10 cellular contexts compared by ENCODE assay signal in genomic region chr20:62133864-62134263, GRCh38. TPM values are rescaled to one million over a fixed set of nuclear protein-coding genes. Genes with fewer than 3 reads are reported as not detected.
DNase-seq lines count a peak whose midpoint lies in the region; ATAC-seq and TF ChIP-seq lines count a peak whose summit lies in the region.
"Had no signal": no experiment of that assay in that cellular context is flagged by ENCODE, and none has a peak within 500 bp of the region (broad histone marks: within the 10 kb centered on the region; RNA-seq: fewer than 3 reads in every experiment).

No MANE protein-coding gene starts in this region.

- H3K27ac ChIP-seq in heart right ventricle (peak overlapping the region in 9 of 10 donors; percentile 54 to 87 (median 77)), upper lobe of right lung (peak overlapping the region; percentile 51)
- H3K27ac ChIP-seq: prostate gland had no signal

- no peaks in the 10 kb centered on the region for H3K27me3 Mint-ChIP-seq in natural killer cell (ENCODE audit: low read depth in 2 of 2)
- H3K27me3 Mint-ChIP-seq in natural killer cell treated with Interleukin-12 subunit alpha and Interleukin-12 subunit beta and Interleukin-15 and Interleukin-18, amount 100 ng/mL, for 72 hours: no peaks in the 10 kb centered on the region
- H3K27me3 Mint-ChIP-seq in T-helper 2 cell treated with Interferon-gamma antibody and Interleukin-4, amounts not matched to agents 5 μg/mL and 100 μg/mL, for 36 hours (ENCODE audit: low read depth): no peaks in the 10 kb centered on the region

- WGBS in heart right ventricle, 2 donors: 68 to 75% methylated on average over 12 of the region's 12 CpGs

- H3K27ac Mint-ChIP-seq in natural killer cell: peak overlapping the region; percentile 65 to 84
- H3K27ac Mint-ChIP-seq in natural killer cell treated with Interleukin-12 subunit alpha and Interleukin-12 subunit beta and Interleukin-15 and Interleukin-18, amount 100 ng/mL, for 72 hours: peak overlapping the region in 1 of 2 donors; percentile 16
- H3K27ac Mint-ChIP-seq in T-helper 2 cell treated with Interferon-gamma antibody and Interleukin-4, amounts not matched to agents 5 μg/mL and 100 μg/mL, for 36 hours: peak overlapping the region; percentile 58

- H3K4me1 Mint-ChIP-seq in natural killer cell: peaks cover 28 to 38% of the 10 kb centered on the region in 2 donors
- H3K4me1 Mint-ChIP-seq in natural killer cell treated with Interleukin-12 subunit alpha and Interleukin-12 subunit beta and Interleukin-15 and Interleukin-18, amount 100 ng/mL, for 72 hours (ENCODE audit: low read depth in 2 of 2): peaks cover 23% of the 10 kb centered on the region in 2 donors
- H3K4me1 Mint-ChIP-seq in T-helper 2 cell treated with Interferon-gamma antibody and Interleukin-4, amounts not matched to agents 5 μg/mL and 100 μg/mL, for 36 hours (ENCODE audit: low read depth): peaks cover 14% of the 10 kb centered on the region

- no peak for DNase-seq in natural killer cell
- DNase-seq in natural killer cell treated with Interleukin-12 subunit alpha and Interleukin-12 subunit beta and Interleukin-15 and Interleukin-18, amount 100 ng/mL, for 72 hours (ENCODE audit: low spot score): no peak
- no peak for DNase-seq in T-helper 2 cell treated with Interferon-gamma antibody and Interleukin-4, amounts not matched to agents 5 μg/mL and 100 μg/mL, for 36 hours (ENCODE audit: low spot score)
- DNase-seq in heart right ventricle: no peak
- DNase-seq in upper lobe of right lung: no peak
- DNase-seq in NCI-H226: no peak
- DNase-seq in GM03348 (ENCODE audit: low spot score): no peak
- DNase-seq: NCI-H2029 treated with DMSO at 0.1 percent for 48 hours had no signal

- H3K36me3 ChIP-seq in heart right ventricle: peaks cover 9 to 100% (median 67%) of the 10 kb centered on the region in 9 donors
- H3K36me3 ChIP-seq in upper lobe of right lung: peaks cover 100% of the 10 kb centered on the region

- intact Hi-C loops in natural killer cell (cut with micrococcal nuclease): no loop called here
- intact Hi-C loops in heart right ventricle (cut with DNase I): loop anchor here in 1 of 10 donors (5.0 kb wide), 1 partner anchor 107 kb away; no protein-coding TSS in a partner anchor
- intact Hi-C loops in upper lobe of right lung (cut with DNase I): loop anchor here (10.0 kb wide), 1 partner anchor 109 kb away; no protein-coding TSS in a partner anchor

- no peaks in the 10 kb centered on the region for H3K9me3 ChIP-seq in heart right ventricle
- no peaks in the 10 kb centered on the region for H3K9me3 ChIP-seq in upper lobe of right lung
- H3K9me3 ChIP-seq: prostate gland had no signal

- H3K4me1 ChIP-seq in heart right ventricle: peaks cover 24 to 68% (median 47%) of the 10 kb centered on the region in 9 donors
- peaks cover 21% of the 10 kb centered on the region for H3K4me1 ChIP-seq in upper lobe of right lung
- H3K4me1 ChIP-seq: prostate gland had no signal

- peaks cover 15% of the 10 kb centered on the region for H3K36me3 Mint-ChIP-seq in natural killer cell
- H3K36me3 Mint-ChIP-seq in natural killer cell treated with Interleukin-12 subunit alpha and Interleukin-12 subunit beta and Interleukin-15 and Interleukin-18, amount 100 ng/mL, for 72 hours: peaks cover 16% of the 10 kb centered on the region
- peaks cover 76% of the 10 kb centered on the region for H3K36me3 Mint-ChIP-seq in T-helper 2 cell treated with Interferon-gamma antibody and Interleukin-4, amounts not matched to agents 5 μg/mL and 100 μg/mL, for 36 hours (ENCODE audit: low read depth)

- H3K27me3 ChIP-seq in heart right ventricle (no peaks in the 10 kb centered on the region), upper lobe of right lung (no peaks in the 10 kb centered on the region)

- TF ChIP-seq CTCF in natural killer cell (IDR thresholded peaks at IDR 0.05) (no peak), heart right ventricle (IDR thresholded peaks at IDR 0.05) (peak in 5 of 9 donors; percentile 12 to 40 (median 29)), upper lobe of right lung (IDR thresholded peaks at IDR 0.05) (no peak)

- peak overlapping the region in 1 of 10 donors; percentile 19 for H3K4me3 ChIP-seq in heart right ventricle
- no peak overlapping the region for H3K4me3 ChIP-seq in upper lobe of right lung
- H3K4me3 ChIP-seq: prostate gland had no signal

- no peak overlapping the region for H3K4me3 Mint-ChIP-seq in natural killer cell
- H3K4me3 Mint-ChIP-seq in natural killer cell treated with Interleukin-12 subunit alpha and Interleukin-12 subunit beta and Interleukin-15 and Interleukin-18, amount 100 ng/mL, for 72 hours: no peak overlapping the region
- no peak overlapping the region for H3K4me3 Mint-ChIP-seq in T-helper 2 cell treated with Interferon-gamma antibody and Interleukin-4, amounts not matched to agents 5 μg/mL and 100 μg/mL, for 36 hours

- ATAC-seq in natural killer cell (peak in 1 of 3 donors; percentile 20), heart right ventricle (peak; percentile 18 to 53 (median 45)), upper lobe of right lung (no peak), HG03571 (IDR thresholded peaks at IDR 0.05; ENCODE audit: unreplicated experiment) (no peak)
- ATAC-seq in natural killer cell treated with Interleukin-12 subunit alpha and Interleukin-12 subunit beta and Interleukin-15 and Interleukin-18, amount 100 ng/mL, for 72 hours: no peak

- no peaks in the 10 kb centered on the region for H3K9me3 Mint-ChIP-seq in natural killer cell
- H3K9me3 Mint-ChIP-seq in natural killer cell treated with Interleukin-12 subunit alpha and Interleukin-12 subunit beta and Interleukin-15 and Interleukin-18, amount 100 ng/mL, for 72 hours: no peaks in the 10 kb centered on the region
- no peaks in the 10 kb centered on the region for H3K9me3 Mint-ChIP-seq in T-helper 2 cell treated with Interferon-gamma antibody and Interleukin-4, amounts not matched to agents 5 μg/mL and 100 μg/mL, for 36 hours

RNA-seq across cellular contexts. Expression of gene PSMA7, which starts 9.3 kb away (rescaled TPM):
- 100 to 1,000 TPM; 154 to 177 (median 168) TPM for total RNA-seq in natural killer cell
- total RNA-seq in natural killer cell treated with Interleukin-12 subunit alpha and Interleukin-12 subunit beta and Interleukin-15 and Interleukin-18, amount 100 ng/mL, for 72 hours: 100 to 1,000 TPM; 284 to 315 TPM
- 100 to 1,000 TPM; 172 to 296 (median 200) TPM for total RNA-seq in heart right ventricle
- polyA plus RNA-seq in heart right ventricle: 100 to 1,000 TPM; 143 to 567 TPM
- 209 TPM for total RNA-seq in upper lobe of right lung

RNA-seq across cellular contexts. Expression of gene SS18L1, which starts 9.7 kb away (rescaled TPM):
- 10 to 100 TPM; 19.1 to 26.0 (median 23.7) TPM for total RNA-seq in natural killer cell
- total RNA-seq in natural killer cell treated with Interleukin-12 subunit alpha and Interleukin-12 subunit beta and Interleukin-15 and Interleukin-18, amount 100 ng/mL, for 72 hours: 10 to 100 TPM; 21.2 to 45.0 TPM
- 10 to 100 TPM in 2 of 10 donors, 1 to 10 TPM in 8; 6.6 to 11.7 (median 7.4) TPM for total RNA-seq in heart right ventricle
- 10 to 100 TPM in 1 of 2 donors, 1 to 10 TPM in 1; 5.2 to 22.3 TPM for polyA plus RNA-seq in heart right ventricle
- 12.6 TPM for total RNA-seq in upper lobe of right lung

RNA-seq across cellular contexts. Expression of gene LSM14B, which starts 11.6 kb away (rescaled TPM):
- total RNA-seq in natural killer cell: 10 to 100 TPM; 41.1 to 56.2 (median 47.3) TPM
- total RNA-seq in natural killer cell treated with Interleukin-12 subunit alpha and Interleukin-12 subunit beta and Interleukin-15 and Interleukin-18, amount 100 ng/mL, for 72 hours: 10 to 100 TPM; 25.8 to 32.7 TPM
- total RNA-seq in heart right ventricle: 10 to 100 TPM; 50.8 to 63.7 (median 60.5) TPM
- 10 to 100 TPM; 15.7 to 41.7 TPM for polyA plus RNA-seq in heart right ventricle
- 35.1 TPM for total RNA-seq in upper lobe of right lung

RNA-seq across cellular contexts. Expression of gene MTG2, which starts 49.0 kb away (rescaled TPM):
- total RNA-seq in natural killer cell (10 to 100 TPM; 16.8 to 25.8 (median 25.3) TPM), heart right ventricle (10 to 100 TPM; 21.5 to 30.4 (median 28.2) TPM), upper lobe of right lung (26.5 TPM)
- 10 to 100 TPM; 39.3 to 57.9 TPM for total RNA-seq in natural killer cell treated with Interleukin-12 subunit alpha and Interleukin-12 subunit beta and Interleukin-15 and Interleukin-18, amount 100 ng/mL, for 72 hours
- 10 to 100 TPM; 25.4 to 55.5 TPM for polyA plus RNA-seq in heart right ventricle

Comparison
In these comparisons a context has a peak if more than half of its experiments do, and no peak if none do; other contexts are left out.
1. ATAC-seq: peak in heart right ventricle (8 of 8); none in natural killer cell treated with Interleukin-12 subunit alpha and Interleukin-12 subunit beta and Interleukin-15 and Interleukin-18, amount 100 ng/mL, for 72 hours (0 of 2), upper lobe of right lung (single experiment) and HG03571 (single experiment).
2. CTCF ChIP-seq: peak in heart right ventricle (5 of 9); none in natural killer cell (single experiment) and upper lobe of right lung (single experiment).